In the genomic region with DNA sequence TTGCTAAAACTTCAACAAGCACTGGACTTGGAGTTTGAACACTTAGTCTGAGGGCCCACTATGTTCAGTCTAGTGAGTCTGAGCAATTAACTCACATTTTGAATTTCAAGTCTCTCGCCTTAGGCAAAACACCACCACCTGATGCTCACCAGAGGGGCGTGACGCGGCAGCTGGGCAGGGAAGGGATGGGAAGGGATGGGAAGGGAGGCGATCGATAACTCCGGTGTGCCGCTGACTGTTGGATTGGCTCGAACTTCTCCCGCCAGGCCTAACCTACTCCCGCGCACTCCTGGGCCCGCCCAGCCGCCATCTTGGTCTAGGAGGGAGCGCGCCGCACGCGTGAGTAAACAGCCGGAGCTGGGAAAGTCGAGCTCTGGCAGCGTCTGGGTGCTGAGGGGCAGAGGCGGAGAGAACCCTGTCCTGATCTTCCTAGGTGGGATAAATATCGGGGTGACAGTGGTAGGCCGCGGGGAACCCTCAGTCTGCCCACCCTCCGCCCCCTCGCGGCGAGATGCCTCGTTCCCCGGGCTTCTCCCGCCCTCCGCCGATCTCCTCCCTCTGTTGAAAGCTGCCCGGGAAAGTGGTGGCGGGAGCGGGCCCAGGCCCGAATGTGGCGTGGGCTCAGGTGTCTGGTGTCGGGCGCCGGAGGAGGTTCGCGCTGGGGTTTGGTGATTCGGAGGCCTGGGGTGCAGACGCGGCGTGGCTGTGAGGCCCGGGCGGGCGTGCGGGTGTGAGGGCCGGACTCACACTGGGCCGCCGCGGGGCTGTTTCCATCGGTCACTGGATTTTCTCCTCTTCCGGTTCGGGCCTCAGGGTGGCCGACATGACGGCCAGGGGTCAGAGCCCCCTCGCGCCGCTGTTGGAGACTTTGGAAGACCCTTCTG, we compare ENCODE assay signal across 8 cellular contexts. TPM values are rescaled to one million over a fixed set of nuclear protein-coding genes. Genes with fewer than 3 reads are reported as not detected.
DNase-seq lines count a peak whose midpoint lies in the region; ATAC-seq and TF ChIP-seq lines count a peak whose summit lies in the region.

A gene with protein sequence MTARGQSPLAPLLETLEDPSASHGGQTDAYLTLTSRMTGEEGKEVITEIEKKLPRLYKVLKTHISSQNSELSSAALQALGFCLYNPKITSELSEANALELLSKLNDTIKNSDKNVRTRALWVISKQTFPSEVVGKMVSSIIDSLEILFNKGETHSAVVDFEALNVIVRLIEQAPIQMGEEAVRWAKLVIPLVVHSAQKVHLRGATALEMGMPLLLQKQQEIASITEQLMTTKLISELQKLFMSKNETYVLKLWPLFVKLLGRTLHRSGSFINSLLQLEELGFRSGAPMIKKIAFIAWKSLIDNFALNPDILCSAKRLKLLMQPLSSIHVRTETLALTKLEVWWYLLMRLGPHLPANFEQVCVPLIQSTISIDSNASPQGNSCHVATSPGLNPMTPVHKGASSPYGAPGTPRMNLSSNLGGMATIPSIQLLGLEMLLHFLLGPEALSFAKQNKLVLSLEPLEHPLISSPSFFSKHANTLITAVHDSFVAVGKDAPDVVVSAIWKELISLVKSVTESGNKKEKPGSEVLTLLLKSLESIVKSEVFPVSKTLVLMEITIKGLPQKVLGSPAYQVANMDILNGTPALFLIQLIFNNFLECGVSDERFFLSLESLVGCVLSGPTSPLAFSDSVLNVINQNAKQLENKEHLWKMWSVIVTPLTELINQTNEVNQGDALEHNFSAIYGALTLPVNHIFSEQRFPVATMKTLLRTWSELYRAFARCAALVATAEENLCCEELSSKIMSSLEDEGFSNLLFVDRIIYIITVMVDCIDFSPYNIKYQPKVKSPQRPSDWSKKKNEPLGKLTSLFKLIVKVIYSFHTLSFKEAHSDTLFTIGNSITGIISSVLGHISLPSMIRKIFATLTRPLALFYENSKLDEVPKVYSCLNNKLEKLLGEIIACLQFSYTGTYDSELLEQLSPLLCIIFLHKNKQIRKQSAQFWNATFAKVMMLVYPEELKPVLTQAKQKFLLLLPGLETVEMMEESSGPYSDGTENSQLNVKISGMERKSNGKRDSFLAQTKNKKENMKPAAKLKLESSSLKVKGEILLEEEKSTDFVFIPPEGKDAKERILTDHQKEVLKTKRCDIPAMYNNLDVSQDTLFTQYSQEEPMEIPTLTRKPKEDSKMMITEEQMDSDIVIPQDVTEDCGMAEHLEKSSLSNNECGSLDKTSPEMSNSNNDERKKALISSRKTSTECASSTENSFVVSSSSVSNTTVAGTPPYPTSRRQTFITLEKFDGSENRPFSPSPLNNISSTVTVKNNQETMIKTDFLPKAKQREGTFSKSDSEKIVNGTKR (N-terminal part only) (plus strand): TSS at position 302 of the 884 bp plus-strand sequence. CDS start 522 bp downstream, at position 824.

- no peaks in the 10 kb centered on the region for H3K27me3 ChIP-seq in cardiac muscle cell
- no peaks in the 10 kb centered on the region for H3K27me3 ChIP-seq in trophoblast cell (ENCODE audit: insufficient read depth, low read length)
- H3K27me3 ChIP-seq in transverse colon, result no peaks in the 10 kb centered on the region

- peak within 1 kb of the TSS; percentile 92 for H3K4me2 ChIP-seq in trophoblast cell (ENCODE audit: low read length)

- H2BK12ac ChIP-seq in trophoblast cell (ENCODE audit: low read length), result no peak within 1 kb of the TSS

- DNase-seq in NCI-H1105 treated with DMSO at 0.1 percent for 48 hours (lab: John Stamatoyannopoulos, UW), result peak; percentile 93
- peak; percentile 93 to 95 for DNase-seq in SW 1271 (lab: John Stamatoyannopoulos, UW)
- peak; percentile 55 for DNase-seq in activated naive CD8-positive, alpha-beta T cell treated with anti-CD3 and anti-CD28 coated beads, Interleukin-2, amount 50 U/mL, for 16 hours (ENCODE audit: low read depth, low spot score)
- peak; percentile 92 to 95 for DNase-seq in cardiac muscle cell (ENCODE audit: low read depth in 1 of 2, low spot score in 1 of 2)
- DNase-seq in trophoblast cell, result peak; percentile 97 to 99
- DNase-seq in transverse colon, result peak; percentile 89

- H3K79me1 ChIP-seq in trophoblast cell (ENCODE audit: low read length), result peaks cover 9% of the 10 kb centered on the region

- H3K9ac ChIP-seq in trophoblast cell (ENCODE audit: low read length), result peak within 1 kb of the TSS; percentile 86

- H3K9me3 ChIP-seq in cardiac muscle cell (ENCODE audit: low read depth), result no peaks in the 10 kb centered on the region
- no peaks in the 10 kb centered on the region for H3K9me3 ChIP-seq in trophoblast cell (ENCODE audit: insufficient read depth, low read depth, low read length)
- no peaks in the 10 kb centered on the region for H3K9me3 ChIP-seq in transverse colon

- H3K36me3 ChIP-seq in cardiac muscle cell (peaks cover 23% of the 10 kb centered on the region), trophoblast cell (ENCODE audit: control insufficient read depth in 1 of 2, insufficient read depth in 2 of 2, low read length in 2 of 2) (peaks cover 12 to 15% of the 10 kb centered on the region in 2 experiments), transverse colon (peaks cover 0 to 6% (median 1%) of the 10 kb centered on the region in 4 donors)

- no peak within 1 kb of the TSS for H3K23ac ChIP-seq in trophoblast cell (ENCODE audit: low read length)

- H3K27ac ChIP-seq in cardiac muscle cell, result peak within 1 kb of the TSS; percentile 95
- peak within 1 kb of the TSS; percentile 72 for H3K27ac ChIP-seq in trophoblast cell (ENCODE audit: low read depth, low read length)
- peak within 1 kb of the TSS; percentile 88 to 93 (median 89) for H3K27ac ChIP-seq in transverse colon

- H2AFZ ChIP-seq in trophoblast cell (ENCODE audit: insufficient read depth, low read length, poor library complexity), result peak within 1 kb of the TSS; percentile 87

- H4K8ac ChIP-seq in trophoblast cell (ENCODE audit: low read depth, low read length), result peak within 1 kb of the TSS; percentile 89

- H2AK5ac ChIP-seq in trophoblast cell (ENCODE audit: low read length), result no peak within 1 kb of the TSS

- intact Hi-C loops in transverse colon (cut with DNase I; ENCODE audit: low total_unique reads), result no loop called here

- H2BK5ac ChIP-seq in trophoblast cell (ENCODE audit: low read depth, low read length, poor library complexity), result peak within 1 kb of the TSS; percentile 70

- peak; percentile 42 for TF ChIP-seq POLR2A in transverse colon (IDR thresholded peaks at IDR 0.05)

- H3K4me1 ChIP-seq in cardiac muscle cell (ENCODE audit: low read depth), result peaks cover 7% of the 10 kb centered on the region
- H3K4me1 ChIP-seq in trophoblast cell (ENCODE audit: control insufficient read depth in 1 of 2, insufficient read depth in 2 of 2, low read length in 2 of 2), result no peaks in the 10 kb centered on the region
- peaks cover 4 to 15% (median 11%) of the 10 kb centered on the region in 4 donors for H3K4me1 ChIP-seq in transverse colon

- peak within 1 kb of the TSS; percentile 84 for H4K91ac ChIP-seq in trophoblast cell (ENCODE audit: low read depth, low read length)

- in situ Hi-C loops in transverse colon (cut with MboI; ENCODE audit: low pct_ligation_motif_present in 1 of 4, low pct_unique_long_range_greater_than_20kb in 1 of 4, low sequenced_read_pairs in 3 of 4), result loop anchor here in 1 of 4 donors (10.0 kb wide), 1 partner anchor 115 kb away; no protein-coding TSS in a partner anchor

- no CpG with 5 or more reads among the region's 65 CpGs for WGBS in trophoblast cell (ENCODE audit: extremely low coverage, insufficient coverage, insufficient read length)
- WGBS in transverse colon (ENCODE audit: low coverage in 1 of 2), 2 donors, result 0% methylated on average over 1 to 62 of the region's 65 CpGs

- peaks cover 9% of the 10 kb centered on the region for H3K79me2 ChIP-seq in trophoblast cell (ENCODE audit: control insufficient read depth, insufficient read depth, low read length, poor library complexity)

- H3K4ac ChIP-seq in trophoblast cell (ENCODE audit: low read depth, low read length), result peak within 1 kb of the TSS; percentile 21

- H3K4me3 ChIP-seq in cardiac muscle cell (peak within 1 kb of the TSS; percentile 81), trophoblast cell (ENCODE audit: low read depth, low read length) (peak within 1 kb of the TSS; percentile 83), transverse colon (peak within 1 kb of the TSS; percentile 73 to 97 (median 87))

- H2BK120ac ChIP-seq in trophoblast cell (ENCODE audit: insufficient read depth, low read length, poor library complexity), result peak within 1 kb of the TSS; percentile 70

- peak; percentile 75 for TF ChIP-seq CTCF in GM12873 (IDR thresholded peaks at IDR 0.05; ENCODE audit: insufficient read depth, low read depth, low read length, missing control alignments)
- peak; percentile 67 for TF ChIP-seq CTCF in cardiac muscle cell (IDR thresholded peaks at IDR 0.05; ENCODE audit: low read depth, low read length)
- TF ChIP-seq CTCF in transverse colon (IDR thresholded peaks at IDR 0.05), result peak; percentile 63 to 84 (median 71)

- peak within 1 kb of the TSS; percentile 86 for H3K14ac ChIP-seq in trophoblast cell (ENCODE audit: low read length)

- ATAC-seq in HG02678 (IDR thresholded peaks at IDR 0.05; ENCODE audit: unreplicated experiment), result peak; percentile 94

- no peak for TF ChIP-seq EP300 in transverse colon (IDR thresholded peaks at IDR 0.05; ENCODE audit: low read depth)

- peak within 1 kb of the TSS; percentile 92 for H4K12ac ChIP-seq in trophoblast cell (ENCODE audit: low read depth, low read length)

- H3K18ac ChIP-seq in trophoblast cell (ENCODE audit: low read length), result peak within 1 kb of the TSS; percentile 82

RNA-seq across cellular contexts. Expression of the gene that starts here (rescaled TPM):
- total RNA-seq in cardiac muscle cell (17.0 and 24.9 TPM in 2 replicates), transverse colon (10 to 100 TPM; 10.8 to 43.2 (median 17.9) TPM)
- polyA plus RNA-seq in cardiac muscle cell, result 13.7 and 21.3 TPM in 2 replicates
- 16.2 TPM in 2 replicates for polyA plus RNA-seq in trophoblast cell (2013)

Comparison
In these comparisons a context has a peak if more than half of its experiments do, and no peak if none do; other contexts are left out.
1. Peak in every context shown above with its lines: DNase-seq, ATAC-seq, H3K4me3 ChIP-seq and H3K27ac ChIP-seq.